ENCODE assay signal across 11 cellular contexts in genomic region chr12:27851311-27851710, GRCh38.
"Had no signal": no experiment of that assay in that cellular context is flagged by ENCODE, and none has a peak within 500 bp of the region (broad histone marks: within the 10 kb centered on the region; RNA-seq: fewer than 3 reads in every experiment).

No MANE protein-coding gene starts in this region.

- H2AFZ ChIP-seq: GM23248, GM23338 had no signal

- H3K4me3 ChIP-seq: GM23248, GM23338, HAP-1 had no signal

- DNase-seq: GM23248, GOT3, H7, H9, HCEC 1CT, HFFc6 had no signal

- H3K4me2 ChIP-seq: GM23338 had no signal

- H3K4me1 ChIP-seq: HAP-1 had no signal

- H3K27ac ChIP-seq: GM23248 had no signal

- H3K4me1 Mint-ChIP-seq: GM23338, H9 had no signal

- H3K9me3 ChIP-seq: HAP-1 had no signal

- H3K36me3 ChIP-seq: HAP-1 had no signal

- ATAC-seq: GM23338, HCT116 had no signal

- FAIRE-seq: H1, H54 had no signal

- H3K4me3 Mint-ChIP-seq: GM23338, H9, HFFc6 had no signal

- H3K27ac Mint-ChIP-seq: GM23338, H9, HFFc6 had no signal

- H3K9ac ChIP-seq: GM23248 had no signal
